ENCODE assay signal across 15 cellular contexts in genomic region chr15:90711842-90712241, GRCh38.
"Had no signal": no experiment of that assay in that cellular context is flagged by ENCODE, and none has a peak within 500 bp of the region (broad histone marks: within the 10 kb centered on the region; RNA-seq: fewer than 3 reads in every experiment).

No MANE protein-coding gene starts in this region.

- H3K27me3 Mint-ChIP-seq: activated naive CD8-positive, alpha-beta T cell treated with anti-CD3 and anti-CD28 coated beads for 36 hours had no signal

- H3K9me3 ChIP-seq: sigmoid colon, upper lobe of left lung had no signal

- H3K27ac Mint-ChIP-seq: activated naive CD8-positive, alpha-beta T cell treated with anti-CD3 and anti-CD28 coated beads for 36 hours; endodermal cell had no signal

- H3K9me3 Mint-ChIP-seq: activated naive CD8-positive, alpha-beta T cell treated with anti-CD3 and anti-CD28 coated beads for 36 hours; endodermal cell; neural crest cell had no signal

- H3K36me3 ChIP-seq: brain microvascular endothelial cell, sigmoid colon, upper lobe of left lung, WERI-Rb-1 had no signal

- H3K27me3 ChIP-seq: brain microvascular endothelial cell, sigmoid colon, upper lobe of left lung had no signal

- DNase-seq: activated CD4-positive, alpha-beta T cell treated with anti-CD3 and anti-CD28 coated beads for 48 hours; activated effector memory CD4-positive, alpha-beta T cell treated with Interleukin-2 at 50 U/mL for 16 hours; activated naive CD8-positive, alpha-beta T cell treated with anti-CD3 and anti-CD28 coated beads for 36 hours; brain microvascular endothelial cell; endodermal cell; erythroblast; hypothalamus; kidney glomerular epithelial cell; sigmoid colon; stimulated activated CD4-positive, alpha-beta T cell treated with anti-CD3 and anti-CD28 coated beads, Interleukin-2, amount 100 ng/mL, for 24 hours; stimulated activated naive CD4-positive, alpha-beta T cell treated with Interleukin-2 at 50 U/mL for 16 hours; T-helper 9 cell; upper lobe of left lung; WERI-Rb-1 had no signal

- H3K27ac ChIP-seq: brain microvascular endothelial cell, sigmoid colon, upper lobe of left lung, WERI-Rb-1 had no signal

- H3K4me3 Mint-ChIP-seq: activated naive CD8-positive, alpha-beta T cell treated with anti-CD3 and anti-CD28 coated beads for 36 hours; endodermal cell; neural crest cell had no signal

- H3K4me3 ChIP-seq: sigmoid colon, upper lobe of left lung had no signal
